In genomic region chr9:89078860-89079259, GRCh38 we compare ENCODE assay signal across 19 cellular contexts.
DNase-seq lines count a peak whose midpoint lies in the region; ATAC-seq, FAIRE-seq and TF ChIP-seq lines count a peak whose summit lies in the region.
"Had no signal": no experiment of that assay in that cellular context is flagged by ENCODE, and none has a peak within 500 bp of the region (broad histone marks: within the 10 kb centered on the region; RNA-seq: fewer than 3 reads in every experiment).

No MANE protein-coding gene starts in this region.

- H3K9ac ChIP-seq in HepG2 (ENCODE audit: insufficient read depth, low read depth, low read length) = no peak overlapping the region

- H3K27me3 ChIP-seq in HepG2 (ENCODE audit: control insufficient read depth in 1 of 2, insufficient read depth in 2 of 2, low read length in 2 of 2) = no peaks in the 10 kb centered on the region; a peak in 1 of 5 replicates
- no peaks in the 10 kb centered on the region for H3K27me3 ChIP-seq in right lobe of liver
- no peaks in the 10 kb centered on the region for H3K27me3 ChIP-seq in aorta (ENCODE audit: control insufficient read depth in 1 of 2, insufficient read depth in 2 of 2, low read length in 1 of 2)
- H3K27me3 ChIP-seq: breast epithelium, thyroid gland had no signal

- no peak for TF ChIP-seq RAD21 in HepG2 (CRISPR knock-in tag; IDR thresholded peaks at IDR 0.05)

- no peak for TF ChIP-seq POLR2A in HepG2 (IDR thresholded peaks at IDR 0.05; ENCODE audit: insufficient read depth in 1 of 2, low read depth in 2 of 2, low read length in 2 of 2)
- no peak for TF ChIP-seq POLR2A in right lobe of liver (IDR thresholded peaks at IDR 0.05)

- H4K20me1 ChIP-seq in HepG2 (ENCODE audit: insufficient read depth, low read length) = no peaks in the 10 kb centered on the region

- no peak for FAIRE-seq in HepG2 (lab: Jason Lieb, UNC)
- FAIRE-seq: endometrium had no signal

- H3K4me3 ChIP-seq in HepG2 (replicated peaks in 1 of 3; ENCODE audit: insufficient read depth in 1 of 3, low read depth in 2 of 3, low read length in 3 of 3) (no peak overlapping the region), right lobe of liver (no peak overlapping the region), aorta (ENCODE audit: low read length in 2 of 2) (no peak overlapping the region)
- H3K4me3 ChIP-seq: breast epithelium, lung, thyroid gland had no signal

- POLR2A ChIA-PET in HepG2 (lab: Yijun Ruan, JAX) = no interaction called here

- DNase-seq in HepG2 (ENCODE audit: low spot score) = no peak
- DNase-seq in right lobe of liver = no peak
- peak; percentile 75 for DNase-seq in dedifferentiated amniotic fluid mesenchymal stem cell (ENCODE audit: extremely low spot score)
- DNase-seq in left kidney (ENCODE audit: low read depth, low spot score) = peak; percentile 32
- DNase-seq in aorta = no peak
- no peak for DNase-seq in stimulated activated CD4-positive, alpha-beta T cell treated with anti-CD3 and anti-CD28 coated beads, Interleukin-4, amount 100 ng/mL, for 4 hours
- DNase-seq in NCI-H1105 treated with DMSO at 0.1 percent for 48 hours (lab: John Stamatoyannopoulos, UW) = no peak
- DNase-seq: ACHN; hypothalamus; NCI-H187; NCI-H69; stimulated activated CD4-positive, alpha-beta T cell treated with anti-CD3 and anti-CD28 coated beads, Interleukin-12 subunit alpha, Interleukin-12 subunit beta, amount 100 ng/mL, for 4 hours; thyroid gland had no signal

- ATAC-seq in HepG2 = no peak
- ATAC-seq in right lobe of liver = no peak
- ATAC-seq in aorta (ENCODE audit: low FRiP score) = peak; percentile 57
- no peak for ATAC-seq in GM18520 (IDR thresholded peaks at IDR 0.05; ENCODE audit: unreplicated experiment)
- ATAC-seq: activated T-helper 17 cell treated with anti-CD3 and anti-CD28 coated beads, Interleukin-2, amount 50 U/mL, for 72 hours had no signal

- intact Hi-C loops in HepG2 (cut with micrococcal nuclease; ENCODE audit: unreplicated experiment) (no loop called here), right lobe of liver (cut with DNase I) (no loop called here), aorta (cut with DNase I) (no loop called here)

- TF ChIP-seq EP300 in HepG2 (IDR thresholded peaks at IDR 0.05; ENCODE audit: low read depth in 2 of 2, low read length in 2 of 2) (no peak), HepG2 (CRISPR knock-in tag; IDR thresholded peaks at IDR 0.05; ENCODE audit: borderline replicate concordance) (no peak)

- peaks cover 17% of the 10 kb centered on the region for H3K9me3 ChIP-seq in HepG2 (ENCODE audit: low read length)
- H3K9me3 ChIP-seq in right lobe of liver = no peaks in the 10 kb centered on the region
- H3K9me3 ChIP-seq in aorta (ENCODE audit: control insufficient read depth, low read length) = peaks cover 4% of the 10 kb centered on the region
- H3K9me3 ChIP-seq: breast epithelium, thyroid gland had no signal

- no peak overlapping the region for H3K4me2 ChIP-seq in HepG2 (ENCODE audit: low read depth, low read length)

- H3K4me1 ChIP-seq in HepG2 (ENCODE audit: insufficient read depth, low read length) = peaks cover 8% of the 10 kb centered on the region
- H3K4me1 ChIP-seq in right lobe of liver = no peaks in the 10 kb centered on the region
- H3K4me1 ChIP-seq in aorta (ENCODE audit: control insufficient read depth in 1 of 2, insufficient read depth in 2 of 2, low read length in 2 of 2) = no peaks in the 10 kb centered on the region
- H3K4me1 ChIP-seq: breast epithelium had no signal

- in situ Hi-C loops in HepG2 (cut with HindIII; ENCODE audit: extremely low pct_ligation_motif_present, low pct_unique_long_range_greater_than_20kb) = no loop called here

- no peak overlapping the region for H2AFZ ChIP-seq in HepG2 (ENCODE audit: low read length)

- no peaks in the 10 kb centered on the region for H3K79me2 ChIP-seq in HepG2 (ENCODE audit: insufficient read depth, low read length)

- TF ChIP-seq CTCF in HepG2 (CRISPR knock-in tag; IDR thresholded peaks at IDR 0.05) = no peak
- no peak for TF ChIP-seq CTCF in right lobe of liver (IDR thresholded peaks at IDR 0.05)

- no TSS peak for BruUV-seq in HepG2 (replicated peaks; lab: Mats Ljungman, UMichigan)

- CTCF ChIA-PET in HepG2 (lab: Yijun Ruan, JAX; ENCODE audit: low intra/inter-chr PET ratio, low total read pairs) = no interaction called here

- WGBS in HepG2 (ENCODE audit: low lambda C conversion rate) = 68% methylated on average over 6 of the region's 6 CpGs
- 61% methylated on average over 6 of the region's 6 CpGs for WGBS in right lobe of liver (ENCODE audit: insufficient coverage, low coverage, low lambda C conversion rate, missing lambda C conversion rate)
- WGBS in aorta, 2 donors = 45 to 53% methylated on average over 6 of the region's 6 CpGs

- no peaks in the 10 kb centered on the region for H3K36me3 ChIP-seq in HepG2 (replicated peaks in 1 of 2; ENCODE audit: control insufficient read depth in 1 of 2, insufficient read depth in 2 of 2, low read length in 2 of 2)
- H3K36me3 ChIP-seq in right lobe of liver = no peaks in the 10 kb centered on the region
- no peaks in the 10 kb centered on the region for H3K36me3 ChIP-seq in aorta (ENCODE audit: control insufficient read depth in 1 of 2, insufficient read depth in 2 of 2, low read length in 1 of 2)
- H3K36me3 ChIP-seq: breast epithelium, thyroid gland had no signal

- H3K27ac ChIP-seq in HepG2 (ENCODE audit: extremely low read length, insufficient read depth, low read length) (no peak overlapping the region), right lobe of liver (no peak overlapping the region), aorta (ENCODE audit: low read depth in 1 of 2, low read length in 2 of 2) (no peak overlapping the region)
- H3K27ac ChIP-seq: RWPE1, thyroid gland had no signal

TF ChIP-seq in HepG2, 621 proteins besides CTCF, POLR2A, EP300 and RAD21:
- TF ChIP-seq SIN3A (IDR thresholded peaks at IDR 0.05; ENCODE audit: borderline replicate concordance, low read depth, low read length) = no peak
- TF ChIP-seq CEBPB (IDR thresholded peaks at IDR 0.05; ENCODE audit: borderline replicate concordance, low read depth, low read length) = peak; percentile 65

Comparison
In these comparisons a context has a peak if more than half of its experiments do, and no peak if none do; other contexts are left out.
1. DNase-seq: peak in dedifferentiated amniotic fluid mesenchymal stem cell (single experiment) and left kidney (single experiment); none in HepG2 (single experiment), right lobe of liver (0 of 3), aorta (0 of 2), stimulated activated CD4-positive, alpha-beta T cell treated with anti-CD3 and anti-CD28 coated beads, Interleukin-4, amount 100 ng/mL, for 4 hours (0 of 2) and NCI-H1105 treated with DMSO at 0.1 percent for 48 hours (single experiment).